8 cellular contexts compared by ENCODE assay signal in genomic region chr5:442335-443238, GRCh38. TPM values are rescaled to one million over a fixed set of nuclear protein-coding genes. Genes with fewer than 3 reads are reported as not detected.
A peak's percentile ranks its signal among the peaks of the same experiment; 100 is the strongest.
DNase-seq lines count a peak whose midpoint lies in the region; ATAC-seq and TF ChIP-seq lines count a peak whose summit lies in the region.

TSS of gene EXOC3 (plus strand) at chr5:443176. CDS start at chr5:446206, 3,030 bp downstream.

- H3K4me2 ChIP-seq in Karpas-422 (ENCODE audit: low read depth, low read length, poor library complexity, severe bottlenecking) = peak within 1 kb of the TSS; percentile 97

- no peaks in the 10 kb centered on the region for H3K9me3 Mint-ChIP-seq in activated naive CD4-positive, alpha-beta T cell treated with anti-CD3 and anti-CD28 coated beads for 36 hours

- H3K9ac ChIP-seq in Karpas-422 (ENCODE audit: low read length) = peak within 1 kb of the TSS; percentile 94

- H3K9me3 ChIP-seq in Karpas-422 (ENCODE audit: low read length) = no peaks in the 10 kb centered on the region
- no peaks in the 10 kb centered on the region for H3K9me3 ChIP-seq in suprapubic skin

- H3K4me1 ChIP-seq in Karpas-422 (ENCODE audit: low read length) = peaks cover 39% of the 10 kb centered on the region
- peaks cover 30% of the 10 kb centered on the region for H3K4me1 ChIP-seq in suprapubic skin

- peaks cover 32% of the 10 kb centered on the region for H3K79me2 ChIP-seq in Karpas-422 (ENCODE audit: low read length)

- H3K27me3 Mint-ChIP-seq in activated naive CD4-positive, alpha-beta T cell treated with anti-CD3 and anti-CD28 coated beads for 36 hours (ENCODE audit: low read depth) = no peaks in the 10 kb centered on the region

- H3K36me3 ChIP-seq in Karpas-422 (ENCODE audit: insufficient read depth, low read length) = peaks cover 7% of the 10 kb centered on the region
- H3K36me3 ChIP-seq in suprapubic skin = peaks cover 6% of the 10 kb centered on the region

- H2AFZ ChIP-seq in Karpas-422 (ENCODE audit: low read length) = no peak within 1 kb of the TSS

- TF ChIP-seq POLR2A in suprapubic skin (IDR thresholded peaks at IDR 0.05) = peak in 1 of 2 donors; percentile 71

- TF ChIP-seq CTCF in omental fat pad (IDR thresholded peaks at IDR 0.05) (no peak), suprapubic skin (IDR thresholded peaks at IDR 0.05) (no peak)

- H3K27ac ChIP-seq in Karpas-422 (ENCODE audit: low read length) (0 out of 2 replicates have a peak within 1 kb of the TSS, but pooled peaks have one; percentile 28), suprapubic skin (peak within 1 kb of the TSS; percentile 85)

- H3K36me3 Mint-ChIP-seq in activated naive CD4-positive, alpha-beta T cell treated with anti-CD3 and anti-CD28 coated beads for 36 hours (ENCODE audit: low read depth) = peaks cover 12% of the 10 kb centered on the region

- H3K27ac Mint-ChIP-seq in activated naive CD4-positive, alpha-beta T cell treated with anti-CD3 and anti-CD28 coated beads for 36 hours = peak within 1 kb of the TSS; percentile 87

- no peak for TF ChIP-seq EP300 in suprapubic skin (IDR thresholded peaks at IDR 0.05)

- DNase-seq in ELF-1 (ENCODE audit: low read depth, low spot score) = peak; percentile 76
- peak; percentile 94 for DNase-seq in Karpas-422
- DNase-seq in SK-N-DZ (ENCODE audit: low spot score) = peak; percentile 65
- DNase-seq in activated naive CD4-positive, alpha-beta T cell treated with anti-CD3 and anti-CD28 coated beads for 36 hours = peak; percentile 71
- peak; percentile 90 for DNase-seq in germinal center (ENCODE audit: low spot score)
- DNase-seq in omental fat pad (ENCODE audit: low spot score) = no peak
- DNase-seq in suprapubic skin (ENCODE audit: low spot score in 2 of 2) = peak; percentile 78 to 84

- CTCF ChIA-PET in activated naive CD4-positive, alpha-beta T cell treated with anti-CD3 and anti-CD28 coated beads for 36 hours (lab: Charles Lee) = interaction anchor here (0.6 kb wide), 1 partner anchor 14 kb away, joined by 3 read pairs; no protein-coding TSS in a partner anchor

- no peaks in the 10 kb centered on the region for H3K9me2 ChIP-seq in Karpas-422 (replicated peaks; ENCODE audit: insufficient read depth, low read length)

- 5% methylated on average over 34 of the region's 73 CpGs for whole genome bisulfite sequencing in suprapubic skin

- ATAC-seq in GM21825 (IDR thresholded peaks at IDR 0.05; ENCODE audit: unreplicated experiment) (peak; percentile 79), omental fat pad (ENCODE audit: low FRiP score) (peak; percentile 83)

- intact Hi-C loops in activated naive CD4-positive, alpha-beta T cell treated with anti-CD3 and anti-CD28 coated beads for 36 hours (cut with micrococcal nuclease) = loop anchor here (1.0 to 2.0 kb wide), 2 partner anchors 16 to 169 kb away; no protein-coding TSS in a partner anchor

- H3K27me3 ChIP-seq in Karpas-422 (ENCODE audit: low read length) = no peaks in the 10 kb centered on the region
- H3K27me3 ChIP-seq in suprapubic skin = no peaks in the 10 kb centered on the region

- H3K4me1 Mint-ChIP-seq in activated naive CD4-positive, alpha-beta T cell treated with anti-CD3 and anti-CD28 coated beads for 36 hours (ENCODE audit: low read depth) = peaks cover 29% of the 10 kb centered on the region

- H3K4me3 ChIP-seq in Karpas-422 (ENCODE audit: low read length) = peak within 1 kb of the TSS; percentile 99
- H3K4me3 ChIP-seq in suprapubic skin = peak within 1 kb of the TSS; percentile 84

- H4K20me1 ChIP-seq in Karpas-422 (ENCODE audit: insufficient read depth, low read depth, low read length) = peaks cover 9% of the 10 kb centered on the region; the same call in 1 of the 2 replicates

- H3K4me3 Mint-ChIP-seq in activated naive CD4-positive, alpha-beta T cell treated with anti-CD3 and anti-CD28 coated beads for 36 hours = peak within 1 kb of the TSS; percentile 95

RNA-seq across cellular contexts. Expression of gene EXOC3, which starts in this region (rescaled TPM):
- total RNA-seq in Karpas-422 (2014; rRNA removed; shearing (Covaris generic); ENCODE audit: low replicate concordance) = 24.4 and 39.8 TPM in 2 replicates
- polyA plus RNA-seq in SK-N-DZ (2014; cell fraction: cytosol; rRNA removed) = 17.0 and 18.3 TPM in 2 replicates
- polyA plus RNA-seq in SK-N-DZ (2014; cell fraction: nucleus; rRNA removed) = 31.7 and 46.3 TPM in 2 replicates
- 10 to 100 TPM; 41.6 to 41.7 TPM for total RNA-seq in activated naive CD4-positive, alpha-beta T cell treated with anti-CD3 and anti-CD28 coated beads for 36 hours
- total RNA-seq in omental fat pad (10 to 100 TPM; 46.0 to 56.1 (median 49.5) TPM), suprapubic skin (100 to 1,000 TPM in 1 of 4 donors, 10 to 100 TPM in 3; 68.9 to 199 (median 83.4) TPM)
